ENCODE assay signal across 24 cellular contexts in the genomic region with DNA sequence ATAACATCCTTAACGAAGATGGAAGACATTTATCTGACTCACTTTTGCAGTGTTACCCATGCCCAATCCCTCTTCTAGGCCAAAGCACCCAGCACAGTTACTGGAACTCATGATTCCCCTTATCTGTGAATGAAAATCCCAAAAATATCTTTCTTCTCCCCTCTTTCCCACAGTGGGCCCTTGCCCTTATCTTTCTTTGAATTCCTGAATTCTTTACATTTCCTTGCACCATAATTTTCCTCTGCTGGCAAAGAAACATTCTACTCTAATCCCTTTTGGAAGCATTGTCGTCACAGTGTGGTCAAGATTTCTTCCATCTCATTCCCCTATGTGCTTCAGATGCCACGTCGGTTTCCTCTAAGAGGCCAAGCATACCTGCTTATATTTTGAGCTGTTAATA.
"Had no signal": no experiment of that assay in that cellular context is flagged by ENCODE, and none has a peak within 500 bp of the region (broad histone marks: within the 10 kb centered on the region; RNA-seq: fewer than 3 reads in every experiment).

No MANE protein-coding gene starts in this region.

- H3K9me3 ChIP-seq: esophagus muscularis mucosa, heart left ventricle, neutrophil, psoas muscle, right lobe of liver, spleen, testis, tibial nerve, upper lobe of right lung, vagina had no signal

- H3K27me3 ChIP-seq: esophagus muscularis mucosa, heart left ventricle, neutrophil, right lobe of liver, spleen, testis, tibial nerve, upper lobe of right lung, vagina had no signal

- H3K36me3 ChIP-seq: esophagus muscularis mucosa, heart left ventricle, neutrophil, right lobe of liver, spleen, tibial nerve, upper lobe of right lung, vagina had no signal

- DNase-seq: effector memory CD8-positive, alpha-beta T cell; foreskin melanocyte; heart left ventricle; hypothalamus; islet precursor cell; mammary epithelial cell; naive thymus-derived CD4-positive, alpha-beta T cell; psoas muscle; retina; right lobe of liver; spleen; stimulated activated CD4-positive, alpha-beta T cell treated with anti-CD3 and anti-CD28 coated beads, Interleukin-15, amount 100 ng/mL, for 24 hours; stimulated activated CD4-positive, alpha-beta T cell treated with anti-CD3 and anti-CD28 coated beads, Interleukin-1b, Interleukin-23, amount 100 ng/mL, for 48 hours; stimulated activated CD4-positive, alpha-beta T cell treated with anti-CD3 and anti-CD28 coated beads, Interleukin-4, amount 100 ng/mL, for 24 hours; stimulated activated naive B cell treated with anti-CD40 and anti-IgM and Interleukin-4, amounts not matched to agents 10 μg/mL and 1 μg/mL and 100 μg/mL, for 72 hours; stimulated activated naive CD8-positive, alpha-beta T cell treated with anti-CD3 and anti-CD28 coated beads, Interleukin-15, amount 100 ng/mL, for 72 hours; testis; upper lobe of right lung had no signal

- H3K27ac ChIP-seq: epithelial cell of prostate, esophagus muscularis mucosa, heart left ventricle, neutrophil, psoas muscle, right lobe of liver, spleen, testis, tibial nerve, upper lobe of right lung, vagina had no signal

- H3K4me1 ChIP-seq: psoas muscle, right lobe of liver, vagina had no signal

- H3K4me3 ChIP-seq: esophagus muscularis mucosa, heart left ventricle, psoas muscle, right lobe of liver, spleen, testis, tibial nerve, upper lobe of right lung, vagina had no signal

- ATAC-seq: effector memory CD8-positive, alpha-beta T cell; heart left ventricle; left lobe of liver; naive thymus-derived CD4-positive, alpha-beta T cell; psoas muscle; right lobe of liver; stimulated activated naive B cell treated with anti-CD40 and anti-IgM and Interleukin-4, amounts not matched to agents 10 μg/mL and 1 μg/mL and 100 μg/mL, for 72 hours; stimulated activated naive CD8-positive, alpha-beta T cell treated with anti-CD3 and anti-CD28 coated beads, Interleukin-15, amount 100 ng/mL, for 72 hours; upper lobe of right lung had no signal
